In genomic region chr2:124213977-124214587, GRCh38 we compare ENCODE assay signal across 21 cellular contexts.
"Had no signal": no experiment of that assay in that cellular context is flagged by ENCODE, and none has a peak within 500 bp of the region (broad histone marks: within the 10 kb centered on the region; RNA-seq: fewer than 3 reads in every experiment).

No MANE protein-coding gene starts in this region.

- H3K9ac ChIP-seq: KMS-11, SK-N-SH had no signal

- H3K27ac ChIP-seq: KMS-11, VCaP had no signal

- H3K9me2 ChIP-seq: SK-N-SH had no signal

- H3K27me3 ChIP-seq: MG63 had no signal

- H3K9me3 ChIP-seq: MG63, SK-N-SH had no signal

- DNase-seq: activated CD4-positive, alpha-beta memory T cell treated with anti-CD3 and anti-CD28 coated beads, Interleukin-2, amount 10 ng/mL, durations not matched to agents 7 days and 5 days; activated CD4-positive, alpha-beta T cell treated with anti-CD3 and anti-CD28 coated beads for 36 hours; activated CD4-positive, alpha-beta T cell treated with anti-CD3 and anti-CD28 coated beads, Interleukin-2, amount 50 U/mL, for 1 hour; activated gamma-delta T cell; activated naive CD4-positive, alpha-beta T cell treated with anti-CD3 and anti-CD28 coated beads for 36 hours; activated T-cell treated with anti-CD3 and anti-CD28 coated beads for 4 hours; activated T-cell treated with anti-CD3 and anti-CD28 coated beads, Interleukin-2, amount 50 U/mL, for 48 hours; amygdala; MG63; MV-4-11; NCI-H1436 treated with DMSO at 0.1 percent for 48 hours; NCI-H187; NCI-H2107; NCI-H510A treated with DMSO at 0.1 percent for 48 hours; NCI-H69; RPMI8226; SK-N-SH; T-helper 1 cell had no signal

- FAIRE-seq: astrocyte had no signal

- H3K4me2 ChIP-seq: KMS-11, SK-N-SH had no signal

- H3K4me3 ChIP-seq: MG63 had no signal

- H3K36me3 ChIP-seq: MG63 had no signal
